Comparison of ENCODE assay signal across 1 cellular context in genomic region chr1:58531851-58532250, GRCh38. TPM values are rescaled to one million over a fixed set of nuclear protein-coding genes. Genes with fewer than 3 reads are reported as not detected.
"Had no signal": no experiment of that assay in that cellular context is flagged by ENCODE, and none has a peak within 500 bp of the region (broad histone marks: within the 10 kb centered on the region; RNA-seq: fewer than 3 reads in every experiment).

No MANE protein-coding gene starts in this region.

RNA-seq across cellular contexts. Expression of gene TACSTD2, which starts 45.2 kb away (rescaled TPM):
- total RNA-seq: activated B cell treated with CpG ODN at 0.5 μM for 24 hours had no signal
